ENCODE assay signal across 18 cellular contexts in genomic region chr5:60497706-60498500, GRCh38.
A peak's percentile ranks its signal among the peaks of the same experiment; 100 is the strongest.
DNase-seq lines count a peak whose midpoint lies in the region; TF ChIP-seq lines count a peak whose summit lies in the region.
"Had no signal": no experiment of that assay in that cellular context is flagged by ENCODE, and none has a peak within 500 bp of the region (broad histone marks: within the 10 kb centered on the region; RNA-seq: fewer than 3 reads in every experiment).

No MANE protein-coding gene starts in this region.

- no peak overlapping the region for H3K4me2 ChIP-seq in osteoblast (ENCODE audit: insufficient read depth, low read length)
- H3K4me2 ChIP-seq: KMS-11 had no signal

- H3K4me1 ChIP-seq in osteoblast (ENCODE audit: insufficient read depth, low read length), result peaks cover 31% of the 10 kb centered on the region
- H3K4me1 ChIP-seq: left lung, psoas muscle, SJCRH30 had no signal

- H3K36me3 ChIP-seq in osteoblast (ENCODE audit: insufficient read depth, low read length), result no peaks in the 10 kb centered on the region
- H3K36me3 ChIP-seq: left lung, SJCRH30 had no signal

- DNase-seq in DMS 273 treated with DMSO at 0.1 percent for 48 hours (lab: John Stamatoyannopoulos, UW) (peak; percentile 68), SK-MEL-5 (ENCODE audit: low read depth, low spot score) (peak; percentile 13), fibroblast of peridontal ligament (ENCODE audit: extremely low read depth) (peak; percentile 66), osteoblast (ENCODE audit: insufficient read length, low spot score, missing footprints) (peak; percentile 15), dedifferentiated amniotic fluid mesenchymal stem cell (ENCODE audit: extremely low spot score) (no peak), NCI-H187 (lab: John Stamatoyannopoulos, UW) (no peak), C1 segment of cervical spinal cord (lab: John Stamatoyannopoulos, UW) (no peak)
- DNase-seq in activated naive CD4-positive, alpha-beta T cell treated with anti-CD3 and anti-CD28 coated beads, Interleukin-2, amount 50 U/mL, for 16 hours, result no peak
- DNase-seq: activated CD4-positive, alpha-beta T cell treated with anti-CD3 and anti-CD28 coated beads for 4 hours; CD4-positive, alpha-beta memory T cell; DND-41; left lung; NCI-H1417; NCI-H226; psoas muscle; SJCRH30 had no signal

- H4K20me1 ChIP-seq in osteoblast (ENCODE audit: insufficient read depth, low read length), result no peaks in the 10 kb centered on the region

- in situ Hi-C loops in SK-MEL-5 (cut with HindIII; ENCODE audit: low pct_unique_long_range_greater_than_20kb, low sequenced_read_pairs), result no loop called here

- H3K27ac ChIP-seq in osteoblast (ENCODE audit: low read depth, low read length), result peak overlapping the region; percentile 10
- H3K27ac ChIP-seq: HL-60, KMS-11, left lung, psoas muscle, SJCRH30 had no signal

- no peaks in the 10 kb centered on the region for H3K79me2 ChIP-seq in osteoblast (ENCODE audit: insufficient read depth, low read length)

- no peak overlapping the region for H3K4me3 ChIP-seq in osteoblast (ENCODE audit: insufficient read depth, low read length)
- H3K4me3 ChIP-seq: left lung, psoas muscle, SJCRH30 had no signal

- TF ChIP-seq CTCF in osteoblast (IDR thresholded peaks at IDR 0.05; ENCODE audit: extremely low read depth, low read depth, low read length), result no peak

- H3K27me3 ChIP-seq in osteoblast (ENCODE audit: insufficient read depth, low read length), result no peaks in the 10 kb centered on the region
- H3K27me3 ChIP-seq: left lung, SJCRH30 had no signal

- H2AFZ ChIP-seq in osteoblast (ENCODE audit: low read length), result peak overlapping the region; percentile 43

- H3K9me3 ChIP-seq in osteoblast (ENCODE audit: low read depth, low read length), result no peaks in the 10 kb centered on the region
- H3K9me3 ChIP-seq: left lung, psoas muscle, SJCRH30 had no signal

Comparison
In these comparisons a context has a peak if more than half of its experiments do, and no peak if none do; other contexts are left out.
1. DNase-seq: peak in DMS 273 treated with DMSO at 0.1 percent for 48 hours (single experiment), SK-MEL-5 (single experiment), fibroblast of peridontal ligament (single experiment) and osteoblast (single experiment); none in dedifferentiated amniotic fluid mesenchymal stem cell (single experiment), NCI-H187 (0 of 2), activated naive CD4-positive, alpha-beta T cell treated with anti-CD3 and anti-CD28 coated beads, Interleukin-2, amount 50 U/mL, for 16 hours (single experiment) and C1 segment of cervical spinal cord (0 of 14).